1 cellular context compared by ENCODE assay signal in genomic region chr17:41885733-41886132, GRCh38.
TF ChIP-seq lines count a peak whose summit lies in the region.

No MANE protein-coding gene starts in this region.

TF ChIP-seq in IMR-90, 13 proteins besides CTCF, POLR2A, EP300 and RAD21 (continued from another document):
- TF ChIP-seq CHD1 (IDR thresholded peaks at IDR 0.05; ENCODE audit: low read depth, low read length), result no peak
- no peak for TF ChIP-seq NFE2L2 (IDR thresholded peaks at IDR 0.05; ENCODE audit: low read depth, low read length)
